Comparison of ENCODE assay signal across 8 cellular contexts in genomic region chr9:84697494-84698114, GRCh38. TPM values are rescaled to one million over a fixed set of nuclear protein-coding genes. Genes with fewer than 3 reads are reported as not detected.
A peak's percentile ranks its signal among the peaks of the same experiment; 100 is the strongest.
DNase-seq lines count a peak whose midpoint lies in the region; ATAC-seq and TF ChIP-seq lines count a peak whose summit lies in the region.

No MANE protein-coding gene starts in this region.

- peak; percentile 49 for ATAC-seq in HG02798 (IDR thresholded peaks at IDR 0.05; ENCODE audit: poor library complexity, unreplicated experiment)

- peaks cover 29% of the 10 kb centered on the region for H3K27me3 ChIP-seq in smooth muscle cell (ENCODE audit: low read depth)

- H2AFZ ChIP-seq in OCI-LY7 (ENCODE audit: low read length), result no peak overlapping the region
- no peak overlapping the region for H2AFZ ChIP-seq in smooth muscle cell (ENCODE audit: low read depth)

- no peak overlapping the region for H3K4me2 ChIP-seq in OCI-LY7 (ENCODE audit: low read length)
- H3K4me2 ChIP-seq in smooth muscle cell, result no peak overlapping the region

- H3K27ac ChIP-seq in OCI-LY7 (ENCODE audit: low read depth, low read length, poor library complexity, severe bottlenecking), result no peak overlapping the region
- no peak overlapping the region for H3K27ac ChIP-seq in smooth muscle cell (ENCODE audit: low read depth)

- no peak overlapping the region for H3K4me3 ChIP-seq in OCI-LY7 (ENCODE audit: low read depth, low read length, poor library complexity, severe bottlenecking)
- H3K4me3 ChIP-seq in smooth muscle cell, result no peak overlapping the region

- TF ChIP-seq CTCF in GM10248 (IDR thresholded peaks at IDR 0.05; ENCODE audit: control extremely low read depth, extremely low read depth, low read depth, missing control alignments), result peak; percentile 93
- TF ChIP-seq CTCF in OCI-LY7 (conservative IDR thresholded peaks at IDR 0.05; ENCODE audit: low read length), result peak; percentile 70
- TF ChIP-seq CTCF in smooth muscle cell (IDR thresholded peaks at IDR 0.05; ENCODE audit: borderline replicate concordance, insufficient read depth, poor library complexity, severe bottlenecking), result peak; percentile 74

- H3K4me1 ChIP-seq in OCI-LY7 (ENCODE audit: insufficient read depth, low read length, poor library complexity, severe bottlenecking) (no peaks in the 10 kb centered on the region), smooth muscle cell (ENCODE audit: low read depth) (no peaks in the 10 kb centered on the region)

- H3K9me2 ChIP-seq in OCI-LY7 (ENCODE audit: insufficient read depth, low read length), result no peaks in the 10 kb centered on the region

- POLR2A ChIA-PET in GM10248 (lab: Yijun Ruan, JAX), result no interaction called here
- POLR2A ChIA-PET in OCI-LY7 (lab: Charles Lee), result interaction anchor here (0.9 kb wide), 1 partner anchor 1689 kb away, joined by 6 read pairs; no protein-coding TSS in a partner anchor

- intact Hi-C loops in OCI-LY7 (cut with micrococcal nuclease; ENCODE audit: unreplicated experiment), result no loop called here

- no peaks in the 10 kb centered on the region for H3K36me3 ChIP-seq in OCI-LY7 (ENCODE audit: insufficient read depth, low read length)
- H3K36me3 ChIP-seq in smooth muscle cell (ENCODE audit: low read depth), result no peaks in the 10 kb centered on the region

- 34% methylated on average over 5 of the region's 5 CpGs for WGBS in smooth muscle cell (ENCODE audit: low lambda C conversion rate)

- no peak overlapping the region for H3K9ac ChIP-seq in smooth muscle cell (ENCODE audit: low read depth)

- BruUV-seq in OCI-LY7 (replicated peaks; lab: Mats Ljungman, UMichigan), result no TSS peak

- H3F3A ChIP-seq in smooth muscle cell (ENCODE audit: low read depth), result no peaks in the 10 kb centered on the region

- peak; percentile 69 for DNase-seq in GM10248 (ENCODE audit: extremely low spot score)
- DNase-seq in OCI-LY7 (ENCODE audit: low spot score), result peak; percentile 22
- DNase-seq in astrocyte of the hippocampus (ENCODE audit: low read depth, low spot score), result peak; percentile 85
- DNase-seq in hepatic stellate cell (ENCODE audit: low spot score), result peak; percentile 69
- DNase-seq in smooth muscle cell (lab: John Stamatoyannopoulos, UW; ENCODE audit: unreplicated experiment), result no peak
- no peak for DNase-seq in NCI-H128 (lab: John Stamatoyannopoulos, UW; ENCODE audit: unreplicated experiment)
- no peak for DNase-seq in NCI-H446 (lab: John Stamatoyannopoulos, UW)

- CTCF ChIA-PET in GM10248 (lab: Yijun Ruan, JAX) (interaction anchor here (0.7 to 9.6 kb wide), 43 partner anchors 8 to 913 kb away, joined by 3 to 174 read pairs (median 5); no protein-coding TSS in a partner anchor), OCI-LY7 (lab: Charles Lee; ENCODE audit: unreplicated experiment) (no interaction called here)

- H3K79me2 ChIP-seq in OCI-LY7 (ENCODE audit: insufficient read depth, low read depth, low read length) (no peaks in the 10 kb centered on the region), smooth muscle cell (ENCODE audit: low read depth) (no peaks in the 10 kb centered on the region)

- H3K9me3 ChIP-seq in OCI-LY7 (ENCODE audit: low read length), result no peaks in the 10 kb centered on the region
- H3K9me3 ChIP-seq in smooth muscle cell (replicated peaks; ENCODE audit: low read depth), result no peaks in the 10 kb centered on the region

- H4K20me1 ChIP-seq in OCI-LY7 (ENCODE audit: insufficient read depth, low read length) (no peaks in the 10 kb centered on the region), smooth muscle cell (ENCODE audit: low read depth) (no peaks in the 10 kb centered on the region)

RNA-seq across cellular contexts. Expression of gene NTRK2, which starts 28.1 kb away (rescaled TPM):
- 0.06 TPM in 1 of 2 replicates, not detected in the other for total RNA-seq in OCI-LY7 (2014; rRNA removed; shearing (Covaris generic))
- total RNA-seq in OCI-LY7 (2022) (not detected in 2 replicates), smooth muscle cell (2.2 and 3.9 TPM in 2 replicates)
- polyA plus RNA-seq in smooth muscle cell, result 1.4 and 1.7 TPM in 2 replicates

Comparison
In these comparisons a context has a peak if more than half of its experiments do, and no peak if none do; other contexts are left out.
1. DNase-seq: peak in GM10248 (single experiment), OCI-LY7 (single experiment), astrocyte of the hippocampus (single experiment) and hepatic stellate cell (single experiment); none in smooth muscle cell (single experiment), NCI-H128 (single experiment) and NCI-H446 (0 of 2).
2. Peak in every context shown above with its lines, with median percentiles within 50 percentile points of each other: CTCF ChIP-seq.